ENCODE assay signal across 2 cellular contexts in the genomic region with DNA sequence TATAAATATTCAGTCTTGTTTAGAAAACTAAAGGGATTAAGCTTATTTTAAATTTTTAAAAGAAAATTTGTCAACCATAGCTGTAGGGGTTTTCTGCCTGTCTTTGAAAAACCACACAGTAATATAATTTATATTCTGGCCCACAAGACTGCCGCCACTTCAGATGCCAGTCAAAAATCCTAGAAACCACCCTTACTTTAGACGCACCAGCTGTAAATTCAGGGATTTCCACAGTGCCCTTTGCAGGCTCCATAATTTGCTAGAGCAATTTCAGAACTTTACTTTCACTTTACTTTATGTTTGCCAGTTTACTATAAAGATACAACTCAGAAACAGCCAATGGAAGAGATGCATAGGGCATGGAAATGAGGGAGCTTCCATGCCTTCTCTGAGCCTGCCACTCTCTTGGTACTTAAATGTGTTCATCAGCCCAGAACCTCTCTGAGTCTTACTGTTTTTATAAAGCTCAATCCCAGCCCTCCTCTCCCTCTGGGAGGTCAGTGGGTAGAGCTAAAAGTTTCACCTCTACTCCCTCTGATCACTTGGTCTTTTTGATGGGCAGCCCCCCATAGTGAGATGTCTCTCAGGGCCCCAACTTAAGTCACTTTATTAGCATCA.
TF ChIP-seq lines count a peak whose summit lies in the region.

No MANE protein-coding gene starts in this region.

TF ChIP-seq in A549, 52 proteins besides CTCF, POLR2A, EP300 and RAD21:
- TF ChIP-seq EHF (CRISPR knock-in tag; IDR thresholded peaks at IDR 0.05) (no peak), FOXS1 (CRISPR knock-in tag; IDR thresholded peaks at IDR 0.05) (no peak), NPAS2 (CRISPR knock-in tag; IDR thresholded peaks at IDR 0.05; ENCODE audit: borderline replicate concordance) (no peak), EHMT2 (IDR thresholded peaks at IDR 0.05; ENCODE audit: low read depth) (no peak), RCOR1 (IDR thresholded peaks at IDR 0.05; ENCODE audit: low read depth, low read length) (no peak), HOXB13 (CRISPR knock-in tag; IDR thresholded peaks at IDR 0.05; ENCODE audit: low read depth) (no peak), BHLHE40 (IDR thresholded peaks at IDR 0.05; ENCODE audit: low read depth, low read length) (no peak), KDM5A (IDR thresholded peaks at IDR 0.05) (no peak), HEYL (CRISPR knock-in tag; IDR thresholded peaks at IDR 0.05) (no peak), KDM1A (IDR thresholded peaks at IDR 0.05; ENCODE audit: low read depth) (no peak), HDAC2 (IDR thresholded peaks at IDR 0.05) (no peak), MAFK (IDR thresholded peaks at IDR 0.05; ENCODE audit: partially characterized antibody) (no peak)
- TF ChIP-seq, protein P1, sequence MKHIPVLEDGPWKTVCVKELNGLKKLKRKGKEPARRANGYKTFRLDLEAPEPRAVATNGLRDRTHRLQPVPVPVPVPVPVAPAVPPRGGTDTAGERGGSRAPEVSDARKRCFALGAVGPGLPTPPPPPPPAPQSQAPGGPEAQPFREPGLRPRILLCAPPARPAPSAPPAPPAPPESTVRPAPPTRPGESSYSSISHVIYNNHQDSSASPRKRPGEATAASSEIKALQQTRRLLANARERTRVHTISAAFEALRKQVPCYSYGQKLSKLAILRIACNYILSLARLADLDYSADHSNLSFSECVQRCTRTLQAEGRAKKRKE (CRISPR knock-in tag; IDR thresholded peaks at IDR 0.05; ENCODE audit: low read depth): no peak

TF ChIP-seq in IMR-90, 13 proteins besides CTCF, POLR2A, EP300 and RAD21:
- TF ChIP-seq SMC3 (IDR thresholded peaks at IDR 0.05; ENCODE audit: low read depth, low read length) (no peak), CEBPB (IDR thresholded peaks at IDR 0.05; ENCODE audit: low read depth, low read length) (no peak), RFX5 (IDR thresholded peaks at IDR 0.05; ENCODE audit: low read depth, low read length) (no peak), MAZ (IDR thresholded peaks at IDR 0.05; ENCODE audit: borderline replicate concordance, low read depth, low read length) (no peak), NFE2L2 (IDR thresholded peaks at IDR 0.05; ENCODE audit: low read depth, low read length) (no peak), BHLHE40 (IDR thresholded peaks at IDR 0.05; ENCODE audit: low read depth, low read length) (no peak), MAFK (IDR thresholded peaks at IDR 0.05; ENCODE audit: low read depth, low read length) (no peak), CHD1 (IDR thresholded peaks at IDR 0.05; ENCODE audit: low read depth, low read length) (no peak), FOS (IDR thresholded peaks at IDR 0.05; ENCODE audit: low read depth, low read length) (no peak), RCOR1 (IDR thresholded peaks at IDR 0.05; ENCODE audit: insufficient replicate concordance, low read length) (no peak), MXI1 (IDR thresholded peaks at IDR 0.05; ENCODE audit: borderline replicate concordance, low read depth, low read length) (no peak)
- TF ChIP-seq, protein P2, sequence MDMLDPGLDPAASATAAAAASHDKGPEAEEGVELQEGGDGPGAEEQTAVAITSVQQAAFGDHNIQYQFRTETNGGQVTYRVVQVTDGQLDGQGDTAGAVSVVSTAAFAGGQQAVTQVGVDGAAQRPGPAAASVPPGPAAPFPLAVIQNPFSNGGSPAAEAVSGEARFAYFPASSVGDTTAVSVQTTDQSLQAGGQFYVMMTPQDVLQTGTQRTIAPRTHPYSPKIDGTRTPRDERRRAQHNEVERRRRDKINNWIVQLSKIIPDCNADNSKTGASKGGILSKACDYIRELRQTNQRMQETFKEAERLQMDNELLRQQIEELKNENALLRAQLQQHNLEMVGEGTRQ (IDR thresholded peaks at IDR 0.05; ENCODE audit: low read depth, low read length): no peak
- TF ChIP-seq, protein P3, sequence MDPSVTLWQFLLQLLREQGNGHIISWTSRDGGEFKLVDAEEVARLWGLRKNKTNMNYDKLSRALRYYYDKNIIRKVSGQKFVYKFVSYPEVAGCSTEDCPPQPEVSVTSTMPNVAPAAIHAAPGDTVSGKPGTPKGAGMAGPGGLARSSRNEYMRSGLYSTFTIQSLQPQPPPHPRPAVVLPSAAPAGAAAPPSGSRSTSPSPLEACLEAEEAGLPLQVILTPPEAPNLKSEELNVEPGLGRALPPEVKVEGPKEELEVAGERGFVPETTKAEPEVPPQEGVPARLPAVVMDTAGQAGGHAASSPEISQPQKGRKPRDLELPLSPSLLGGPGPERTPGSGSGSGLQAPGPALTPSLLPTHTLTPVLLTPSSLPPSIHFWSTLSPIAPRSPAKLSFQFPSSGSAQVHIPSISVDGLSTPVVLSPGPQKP (IDR thresholded peaks at IDR 0.05; ENCODE audit: borderline replicate concordance, low read depth, low read length): no peak
